Comparison of ENCODE assay signal across 8 cellular contexts in the genomic region with DNA sequence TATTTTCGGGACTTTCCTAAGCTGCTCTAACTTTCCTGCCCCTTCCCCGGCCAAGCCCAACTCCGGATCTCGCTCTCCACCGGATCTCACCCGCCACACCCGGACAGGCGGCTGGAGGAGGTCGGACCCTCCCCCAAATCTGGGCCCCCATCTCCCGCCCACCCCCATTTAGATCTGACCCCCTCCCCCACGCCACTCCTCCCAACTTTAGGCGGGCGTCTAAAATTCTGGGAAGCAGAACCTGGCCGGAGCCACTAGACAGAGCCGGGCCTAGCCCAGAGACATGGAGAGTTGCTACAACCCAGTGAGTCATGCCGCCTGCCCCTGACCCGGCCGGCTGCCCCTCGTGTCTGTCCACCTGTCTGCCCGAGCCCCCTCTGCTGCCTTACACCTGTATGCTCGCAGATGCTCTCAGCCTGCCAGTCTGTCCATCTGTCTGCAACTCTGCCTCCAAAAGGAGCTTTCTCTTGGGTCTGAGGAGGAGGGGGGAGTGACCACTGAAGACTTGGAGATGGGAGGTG. TPM values are rescaled to one million over a fixed set of nuclear protein-coding genes. Genes with fewer than 3 reads are reported as not detected.
DNase-seq lines count a peak whose midpoint lies in the region; ATAC-seq, FAIRE-seq and TF ChIP-seq lines count a peak whose summit lies in the region.

A gene (plus strand): TSS at position 29 of the 521 bp plus-strand sequence. CDS start 255 bp downstream, at position 284.

- no peaks in the 10 kb centered on the region for H3K27me3 ChIP-seq in CD4-positive, alpha-beta T cell (ENCODE audit: control insufficient read depth, insufficient read depth, low read length)
- no peaks in the 10 kb centered on the region for H3K27me3 ChIP-seq in mononuclear cell (ENCODE audit: insufficient read depth, low read length)

- H3K4me3 Mint-ChIP-seq in CD4-positive, alpha-beta T cell = peak within 1 kb of the TSS; percentile 92

- no peak for DNase-seq in CD4-positive, alpha-beta T cell
- DNase-seq in NB4 (ENCODE audit: low read depth) (no peak), dermis blood vessel endothelial cell (peak; percentile 49), SKM-1 (lab: John Stamatoyannopoulos, UW; ENCODE audit: unreplicated experiment) (no peak), GM12892 (ENCODE audit: insufficient read length) (no peak), H4 (ENCODE audit: low spot score) (no peak), hepatic stellate cell (ENCODE audit: low spot score) (no peak)

- H3K27ac ChIP-seq in CD4-positive, alpha-beta T cell (ENCODE audit: low read depth, low read length) = peak within 1 kb of the TSS; percentile 100

- H3K27me3 Mint-ChIP-seq in CD4-positive, alpha-beta T cell = no peaks in the 10 kb centered on the region

- CTCF ChIA-PET in CD4-positive, alpha-beta T cell (lab: Charles Lee) = interaction anchor here (0.6 to 4.0 kb wide), 5 partner anchors 8 to 83 kb away, joined by 3 to 26 read pairs (median 7); a partner anchor contains a TSS

- POLR2A ChIA-PET in CD4-positive, alpha-beta T cell (lab: Charles Lee) = interaction anchor here (0.6 to 4.6 kb wide), 17 partner anchors 9 to 348 kb away, joined by 3 to 71 read pairs (median 16); a partner anchor contains a TSS

- TF ChIP-seq CTCF in CD4-positive, alpha-beta T cell (IDR thresholded peaks at IDR 0.05) = no peak
- no peak for TF ChIP-seq CTCF in NB4 (IDR thresholded peaks at IDR 0.05; ENCODE audit: low read depth, low read length)

- no peak for FAIRE-seq in GM12892 (lab: Jason Lieb, UNC)

- peak within 1 kb of the TSS; percentile 63 for H3K4me3 ChIP-seq in NB4 (ENCODE audit: low read depth, low read length)
- peak within 1 kb of the TSS; percentile 88 for H3K4me3 ChIP-seq in mononuclear cell (ENCODE audit: low read length)

- TF ChIP-seq POLR2A in NB4 (IDR thresholded peaks at IDR 0.05; ENCODE audit: extremely low read depth, insufficient read length) (no peak), GM12892 (IDR thresholded peaks at IDR 0.05; ENCODE audit: low read depth, low read length) (no peak)

- intact Hi-C loops in CD4-positive, alpha-beta T cell (cut with DNase I, micrococcal nuclease) = loop anchor here (1.0 to 10.0 kb wide), 7 partner anchors 25 to 349 kb away; a partner anchor contains a TSS

- peaks cover 54% of the 10 kb centered on the region for H3K4me1 Mint-ChIP-seq in CD4-positive, alpha-beta T cell (ENCODE audit: low read depth)

- ATAC-seq in CD4-positive, alpha-beta T cell (ENCODE audit: poor library complexity) = no peak

- H3K4me1 ChIP-seq in mononuclear cell (ENCODE audit: insufficient read depth, low read length) = peaks cover 49% of the 10 kb centered on the region

- no peaks in the 10 kb centered on the region for H3K9me3 ChIP-seq in CD4-positive, alpha-beta T cell (ENCODE audit: control insufficient read depth, low read length)
- H3K9me3 ChIP-seq in mononuclear cell (ENCODE audit: low read depth, low read length) = no peaks in the 10 kb centered on the region

- H3K9me3 Mint-ChIP-seq in CD4-positive, alpha-beta T cell = no peaks in the 10 kb centered on the region

- H3K27ac Mint-ChIP-seq in CD4-positive, alpha-beta T cell = peak within 1 kb of the TSS; percentile 100

- H3K36me3 Mint-ChIP-seq in CD4-positive, alpha-beta T cell (ENCODE audit: low read depth) = peaks cover 61% of the 10 kb centered on the region

RNA-seq across cellular contexts. Expression of the gene that starts here (rescaled TPM):
- 100 to 1,000 TPM; 240 to 256 TPM for total RNA-seq in CD4-positive, alpha-beta T cell
- 33.0 and 35.7 TPM in 2 replicates for total RNA-seq in dermis blood vessel endothelial cell
- 67.1 TPM for total RNA-seq in mononuclear cell
- polyA plus RNA-seq in GM12892 (2012; ENCODE audit: missing spikeins) = 120 TPM
- total RNA-seq in H4 (2014; rRNA removed; shearing (Covaris generic)) = 6.1 and 6.7 TPM in 2 replicates
